13 cellular contexts compared by ENCODE assay signal in the genomic region with DNA sequence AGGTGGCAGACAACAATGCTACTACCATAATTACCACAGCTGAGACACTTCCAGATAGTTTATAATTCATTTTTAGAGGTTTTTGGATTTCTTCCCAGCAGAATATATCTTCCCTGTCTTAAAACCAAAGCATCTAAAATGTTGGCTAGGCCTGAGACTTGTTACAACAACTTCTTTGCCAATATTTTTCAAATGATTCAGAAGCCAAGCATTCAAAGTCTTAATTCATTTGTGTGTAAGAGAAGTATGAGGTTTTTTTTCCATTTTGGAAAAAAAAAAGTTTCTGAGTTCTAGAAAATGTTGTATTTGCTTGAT. TPM values are rescaled to one million over a fixed set of nuclear protein-coding genes. Genes with fewer than 3 reads are reported as not detected.
A peak's percentile ranks its signal among the peaks of the same experiment; 100 is the strongest.
DNase-seq lines count a peak whose midpoint lies in the region; ATAC-seq and TF ChIP-seq lines count a peak whose summit lies in the region.
"Had no signal": no experiment of that assay in that cellular context is flagged by ENCODE, and none has a peak within 500 bp of the region (broad histone marks: within the 10 kb centered on the region; RNA-seq: fewer than 3 reads in every experiment).

No MANE protein-coding gene starts in this region.

- H3K9ac ChIP-seq in skeletal muscle satellite cell (ENCODE audit: low read depth, low read length) = peak overlapping the region; percentile 54

- peak overlapping the region; percentile 45 for H3K27ac ChIP-seq in hepatocyte
- H3K27ac ChIP-seq: SK-N-MC, spleen had no signal

- H3K4me2 ChIP-seq in hepatocyte (no peak overlapping the region), skeletal muscle satellite cell (ENCODE audit: low read length) (peak overlapping the region; percentile 62)

- DNase-seq in EL = peak; percentile 67
- peak; percentile 88 for DNase-seq in astrocyte of the spinal cord (ENCODE audit: low read depth, low spot score)
- no peak for DNase-seq in hepatocyte (ENCODE audit: low spot score)
- DNase-seq in HPDE6-E6E7 (ENCODE audit: extremely low spot score) = no peak
- DNase-seq in HuH-7.5 (ENCODE audit: low spot score) = no peak
- no peak for DNase-seq in SKM-1 (lab: John Stamatoyannopoulos, UW; ENCODE audit: unreplicated experiment)
- DNase-seq: activated CD4-positive, alpha-beta T cell treated with anti-CD3 and anti-CD28 coated beads for 36 hours; activated gamma-delta T cell; spleen had no signal

- H3K27me3 ChIP-seq in hepatocyte (no peaks in the 10 kb centered on the region), skeletal muscle satellite cell (ENCODE audit: control insufficient read depth, insufficient read depth, low read length) (no peaks in the 10 kb centered on the region)
- H3K27me3 ChIP-seq: spleen had no signal

- H3K9me3 ChIP-seq in hepatocyte (ENCODE audit: low read depth) = no peaks in the 10 kb centered on the region
- H3K9me3 ChIP-seq in skeletal muscle satellite cell (replicated peaks; ENCODE audit: low read length) = no peaks in the 10 kb centered on the region
- H3K9me3 ChIP-seq: spleen had no signal

- H3K4me1 ChIP-seq in hepatocyte (ENCODE audit: insufficient read depth) = peaks cover 5% of the 10 kb centered on the region
- H3K4me1 ChIP-seq in skeletal muscle satellite cell (ENCODE audit: control insufficient read depth, insufficient read depth, low read length) = peaks cover 20% of the 10 kb centered on the region
- H3K4me1 ChIP-seq: spleen had no signal

- ATAC-seq in GM19351 (IDR thresholded peaks at IDR 0.05; ENCODE audit: unreplicated experiment) = no peak
- ATAC-seq: activated CD4-positive, alpha-beta T cell treated with anti-CD3 and anti-CD28 coated beads for 36 hours; left lobe of liver had no signal

- in situ Hi-C loops in astrocyte of the spinal cord (cut with HindIII; ENCODE audit: low sequenced_read_pairs) = no loop called here

- H4K20me1 ChIP-seq in hepatocyte (ENCODE audit: insufficient read depth, poor library complexity, severe bottlenecking) = no peaks in the 10 kb centered on the region

- H2AFZ ChIP-seq in hepatocyte = no peak overlapping the region

- peaks cover 9% of the 10 kb centered on the region for H3K79me2 ChIP-seq in hepatocyte

- no peak for TF ChIP-seq CTCF in astrocyte of the spinal cord (IDR thresholded peaks at IDR 0.05; ENCODE audit: low read depth, low read length)
- TF ChIP-seq CTCF in hepatocyte (IDR thresholded peaks at IDR 0.05; ENCODE audit: poor library complexity) = no peak

- H3K4me3 ChIP-seq in astrocyte of the spinal cord (ENCODE audit: low read depth, low read length) (no peak overlapping the region), hepatocyte (no peak overlapping the region), skeletal muscle satellite cell (ENCODE audit: low read length) (no peak overlapping the region)
- H3K4me3 ChIP-seq: SK-N-MC, spleen had no signal

- H3K9me2 ChIP-seq in hepatocyte (replicated peaks; ENCODE audit: insufficient read depth) = no peaks in the 10 kb centered on the region

- H3K36me3 ChIP-seq in hepatocyte (replicated peaks; ENCODE audit: insufficient read depth, low read depth) (no peaks in the 10 kb centered on the region), skeletal muscle satellite cell (ENCODE audit: insufficient read depth, low read length) (no peaks in the 10 kb centered on the region)
- H3K36me3 ChIP-seq: spleen had no signal

RNA-seq across cellular contexts. Expression of a gene that starts 32.9 kb away (rescaled TPM):
- 50.3 and 52.7 TPM in 2 replicates for total RNA-seq in hepatocyte
- 27.7 and 29.0 TPM in 2 replicates for polyA plus RNA-seq in hepatocyte
- total RNA-seq in skeletal muscle satellite cell (2012; rRNA removed) = 22.9 and 43.6 TPM in 2 replicates
- total RNA-seq: activated CD4-positive, alpha-beta T cell treated with anti-CD3 and anti-CD28 coated beads for 36 hours had no signal

Comparison
In these comparisons a context has a peak if more than half of its experiments do, and no peak if none do; other contexts are left out.
1. DNase-seq: peak in EL (single experiment) and astrocyte of the spinal cord (single experiment); none in hepatocyte (single experiment), HPDE6-E6E7 (single experiment), HuH-7.5 (single experiment) and SKM-1 (single experiment).